ENCODE assay signal across 1 cellular context in genomic region chr11:64224891-64225607, GRCh38.
TF ChIP-seq lines count a peak whose summit lies in the region.

No MANE protein-coding gene starts in this region.

TF ChIP-seq in K562, 482 proteins besides CTCF, POLR2A, EP300 and RAD21:
- no peak for TF ChIP-seq ZNF140 (CRISPR knock-in tag; IDR thresholded peaks at IDR 0.05)
- TF ChIP-seq POLR2G (IDR thresholded peaks at IDR 0.05; ENCODE audit: low read depth, low read length), result peak; percentile 70
- no peak for TF ChIP-seq MCM3 (IDR thresholded peaks at IDR 0.05)
- 0 out of 2 replicates have a peak, but pooled peaks have one; percentile 8 for TF ChIP-seq CBFB (CRISPR knock-in tag; IDR thresholded peaks at IDR 0.05)
- no peak for TF ChIP-seq MAFF (IDR thresholded peaks at IDR 0.05; ENCODE audit: low read length)
- 0 out of 2 replicates have a peak, but pooled peaks have one; percentile 10 for TF ChIP-seq GABPB1 (CRISPR knock-in tag; IDR thresholded peaks at IDR 0.05)
- TF ChIP-seq, protein P1, sequence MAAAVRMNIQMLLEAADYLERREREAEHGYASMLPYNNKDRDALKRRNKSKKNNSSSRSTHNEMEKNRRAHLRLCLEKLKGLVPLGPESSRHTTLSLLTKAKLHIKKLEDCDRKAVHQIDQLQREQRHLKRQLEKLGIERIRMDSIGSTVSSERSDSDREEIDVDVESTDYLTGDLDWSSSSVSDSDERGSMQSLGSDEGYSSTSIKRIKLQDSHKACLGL (CRISPR knock-in tag; IDR thresholded peaks at IDR 0.05; ENCODE audit: borderline replicate concordance, poor library complexity, severe bottlenecking), result no peak
- peak; percentile 74 for TF ChIP-seq SPI1 (IDR thresholded peaks at IDR 0.05; ENCODE audit: borderline replicate concordance, low read depth, low read length)
- TF ChIP-seq ZNF431 (CRISPR knock-in tag; IDR thresholded peaks at IDR 0.05), result no peak
- TF ChIP-seq ZNF134 (CRISPR knock-in tag; conservative IDR thresholded peaks at IDR 0.05), result no peak
- no peak for TF ChIP-seq PHB2 (IDR thresholded peaks at IDR 0.05; ENCODE audit: low read depth)
- no peak for TF ChIP-seq NFIC (IDR thresholded peaks at IDR 0.05)
- no peak for TF ChIP-seq KLF16 (IDR thresholded peaks at IDR 0.05)
- no peak for TF ChIP-seq ETS1 (conservative IDR thresholded peaks at IDR 0.05; ENCODE audit: control insufficient read depth, low read depth, low read length)
- TF ChIP-seq, protein P2, sequence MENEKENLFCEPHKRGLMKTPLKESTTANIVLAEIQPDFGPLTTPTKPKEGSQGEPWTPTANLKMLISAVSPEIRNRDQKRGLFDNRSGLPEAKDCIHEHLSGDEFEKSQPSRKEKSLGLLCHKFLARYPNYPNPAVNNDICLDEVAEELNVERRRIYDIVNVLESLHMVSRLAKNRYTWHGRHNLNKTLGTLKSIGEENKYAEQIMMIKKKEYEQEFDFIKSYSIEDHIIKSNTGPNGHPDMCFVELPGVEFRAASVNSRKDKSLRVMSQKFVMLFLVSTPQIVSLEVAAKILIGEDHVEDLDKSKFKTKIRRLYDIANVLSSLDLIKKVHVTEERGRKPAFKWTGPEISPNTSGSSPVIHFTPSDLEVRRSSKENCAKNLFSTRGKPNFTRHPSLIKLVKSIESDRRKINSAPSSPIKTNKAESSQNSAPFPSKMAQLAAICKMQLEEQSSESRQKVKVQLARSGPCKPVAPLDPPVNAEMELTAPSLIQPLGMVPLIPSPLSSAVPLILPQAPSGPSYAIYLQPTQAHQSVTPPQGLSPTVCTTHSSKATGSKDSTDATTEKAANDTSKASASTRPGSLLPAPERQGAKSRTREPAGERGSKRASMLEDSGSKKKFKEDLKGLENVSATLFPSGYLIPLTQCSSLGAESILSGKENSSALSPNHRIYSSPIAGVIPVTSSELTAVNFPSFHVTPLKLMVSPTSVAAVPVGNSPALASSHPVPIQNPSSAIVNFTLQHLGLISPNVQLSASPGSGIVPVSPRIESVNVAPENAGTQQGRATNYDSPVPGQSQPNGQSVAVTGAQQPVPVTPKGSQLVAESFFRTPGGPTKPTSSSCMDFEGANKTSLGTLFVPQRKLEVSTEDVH (IDR thresholded peaks at IDR 0.05; ENCODE audit: low read depth, partially characterized antibody), result no peak
- no peak for TF ChIP-seq FOSL1 (tag; conservative IDR thresholded peaks at IDR 0.05)
- peak; percentile 53 for TF ChIP-seq RBM22 (IDR thresholded peaks at IDR 0.05; ENCODE audit: low read depth, low read length, poor library complexity, severe bottlenecking)
- no peak for TF ChIP-seq NFE2 (IDR thresholded peaks at IDR 0.05; ENCODE audit: low read depth)
- TF ChIP-seq SNRNP70 (optimal IDR thresholded peaks at IDR 0.05; ENCODE audit: low read depth, low read length), result peak; percentile 79
- no peak for TF ChIP-seq SMARCA4 (IDR thresholded peaks at IDR 0.05)
- TF ChIP-seq NR2F6 (CRISPR knock-in tag; IDR thresholded peaks at IDR 0.05), result no peak
- peak; percentile 9 for TF ChIP-seq HNRNPLL (IDR thresholded peaks at IDR 0.05; ENCODE audit: low read depth, low read length, poor library complexity, severe bottlenecking)
- no peak for TF ChIP-seq CREBBP (IDR thresholded peaks at IDR 0.05; ENCODE audit: low read depth, low read length)
- TF ChIP-seq MAZ (CRISPR knock-in tag; conservative IDR thresholded peaks at IDR 0.05 in 1 of 2, IDR thresholded peaks at IDR 0.05 in 1 of 2), result 0 out of 4 replicates have a peak, but pooled peaks of 1 of the 2 experiments have one; percentile 15
- TF ChIP-seq ZKSCAN1 (IDR thresholded peaks at IDR 0.05; ENCODE audit: low read depth, low read length), result no peak
- peak; percentile 58; the same call in 1 of the 2 replicates for TF ChIP-seq POLR2AphosphoS2 (IDR thresholded peaks at IDR 0.05; ENCODE audit: low read length)
- no peak for TF ChIP-seq ZNF586 (CRISPR knock-in tag; conservative IDR thresholded peaks at IDR 0.05)
- TF ChIP-seq ZNF589 (CRISPR knock-in tag; IDR thresholded peaks at IDR 0.05; ENCODE audit: low read depth), result no peak
- peak; percentile 19 for TF ChIP-seq CCNT2 (IDR thresholded peaks at IDR 0.05; ENCODE audit: borderline replicate concordance, extremely low read depth, insufficient read length, low read depth, low read length)
- TF ChIP-seq ETV5 (CRISPR knock-in tag; IDR thresholded peaks at IDR 0.05; ENCODE audit: low read depth), result no peak
- TF ChIP-seq U2AF1 (optimal IDR thresholded peaks at IDR 0.05; ENCODE audit: low read depth, low read length), result no peak
- no peak for TF ChIP-seq ZC3H8 (IDR thresholded peaks at IDR 0.05)
- TF ChIP-seq, protein P3, sequence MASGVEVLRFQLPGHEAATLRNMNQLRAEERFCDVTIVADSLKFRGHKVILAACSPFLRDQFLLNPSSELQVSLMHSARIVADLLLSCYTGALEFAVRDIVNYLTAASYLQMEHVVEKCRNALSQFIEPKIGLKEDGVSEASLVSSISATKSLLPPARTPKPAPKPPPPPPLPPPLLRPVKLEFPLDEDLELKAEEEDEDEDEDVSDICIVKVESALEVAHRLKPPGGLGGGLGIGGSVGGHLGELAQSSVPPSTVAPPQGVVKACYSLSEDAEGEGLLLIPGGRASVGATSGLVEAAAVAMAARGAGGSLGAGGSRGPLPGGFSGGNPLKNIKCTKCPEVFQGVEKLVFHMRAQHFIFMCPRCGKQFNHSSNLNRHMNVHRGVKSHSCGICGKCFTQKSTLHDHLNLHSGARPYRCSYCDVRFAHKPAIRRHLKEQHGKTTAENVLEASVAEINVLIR (CRISPR knock-in tag; IDR thresholded peaks at IDR 0.05), result no peak
- TF ChIP-seq, protein P4, sequence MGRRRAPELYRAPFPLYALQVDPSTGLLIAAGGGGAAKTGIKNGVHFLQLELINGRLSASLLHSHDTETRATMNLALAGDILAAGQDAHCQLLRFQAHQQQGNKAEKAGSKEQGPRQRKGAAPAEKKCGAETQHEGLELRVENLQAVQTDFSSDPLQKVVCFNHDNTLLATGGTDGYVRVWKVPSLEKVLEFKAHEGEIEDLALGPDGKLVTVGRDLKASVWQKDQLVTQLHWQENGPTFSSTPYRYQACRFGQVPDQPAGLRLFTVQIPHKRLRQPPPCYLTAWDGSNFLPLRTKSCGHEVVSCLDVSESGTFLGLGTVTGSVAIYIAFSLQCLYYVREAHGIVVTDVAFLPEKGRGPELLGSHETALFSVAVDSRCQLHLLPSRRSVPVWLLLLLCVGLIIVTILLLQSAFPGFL (CRISPR knock-in tag; IDR thresholded peaks at IDR 0.05), result no peak
- no peak for TF ChIP-seq ARID4B (CRISPR knock-in tag; IDR thresholded peaks at IDR 0.05)
- TF ChIP-seq SMARCE1 (IDR thresholded peaks at IDR 0.05), result no peak
- no peak for TF ChIP-seq SETDB1 (IDR thresholded peaks at IDR 0.05; ENCODE audit: low read length)
- TF ChIP-seq RFX7 (CRISPR knock-in tag; IDR thresholded peaks at IDR 0.05), result no peak
- TF ChIP-seq GATA2 (CRISPR knock-in tag; IDR thresholded peaks at IDR 0.05), result no peak
- TF ChIP-seq ZKSCAN3 (CRISPR knock-in tag; IDR thresholded peaks at IDR 0.05), result no peak
- TF ChIP-seq RHOXF2B (CRISPR knock-in tag; conservative IDR thresholded peaks at IDR 0.05), result no peak
- no peak for TF ChIP-seq RBM25 (IDR thresholded peaks at IDR 0.05; ENCODE audit: low read depth, low read length, severe bottlenecking)
- TF ChIP-seq, protein P5, sequence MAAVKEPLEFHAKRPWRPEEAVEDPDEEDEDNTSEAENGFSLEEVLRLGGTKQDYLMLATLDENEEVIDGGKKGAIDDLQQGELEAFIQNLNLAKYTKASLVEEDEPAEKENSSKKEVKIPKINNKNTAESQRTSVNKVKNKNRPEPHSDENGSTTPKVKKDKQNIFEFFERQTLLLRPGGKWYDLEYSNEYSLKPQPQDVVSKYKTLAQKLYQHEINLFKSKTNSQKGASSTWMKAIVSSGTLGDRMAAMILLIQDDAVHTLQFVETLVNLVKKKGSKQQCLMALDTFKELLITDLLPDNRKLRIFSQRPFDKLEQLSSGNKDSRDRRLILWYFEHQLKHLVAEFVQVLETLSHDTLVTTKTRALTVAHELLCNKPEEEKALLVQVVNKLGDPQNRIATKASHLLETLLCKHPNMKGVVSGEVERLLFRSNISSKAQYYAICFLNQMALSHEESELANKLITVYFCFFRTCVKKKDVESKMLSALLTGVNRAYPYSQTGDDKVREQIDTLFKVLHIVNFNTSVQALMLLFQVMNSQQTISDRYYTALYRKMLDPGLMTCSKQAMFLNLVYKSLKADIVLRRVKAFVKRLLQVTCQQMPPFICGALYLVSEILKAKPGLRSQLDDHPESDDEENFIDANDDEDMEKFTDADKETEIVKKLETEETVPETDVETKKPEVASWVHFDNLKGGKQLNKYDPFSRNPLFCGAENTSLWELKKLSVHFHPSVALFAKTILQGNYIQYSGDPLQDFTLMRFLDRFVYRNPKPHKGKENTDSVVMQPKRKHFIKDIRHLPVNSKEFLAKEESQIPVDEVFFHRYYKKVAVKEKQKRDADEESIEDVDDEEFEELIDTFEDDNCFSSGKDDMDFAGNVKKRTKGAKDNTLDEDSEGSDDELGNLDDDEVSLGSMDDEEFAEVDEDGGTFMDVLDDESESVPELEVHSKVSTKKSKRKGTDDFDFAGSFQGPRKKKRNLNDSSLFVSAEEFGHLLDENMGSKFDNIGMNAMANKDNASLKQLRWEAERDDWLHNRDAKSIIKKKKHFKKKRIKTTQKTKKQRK (IDR thresholded peaks at IDR 0.05; ENCODE audit: borderline replicate concordance, low read depth, low read length), result no peak
